In genomic region chr16:70789927-70790447, GRCh38 we compare ENCODE assay signal across 15 cellular contexts.
"Had no signal": no experiment of that assay in that cellular context is flagged by ENCODE, and none has a peak within 500 bp of the region (broad histone marks: within the 10 kb centered on the region; RNA-seq: fewer than 3 reads in every experiment).

No MANE protein-coding gene starts in this region.

- H3K27me3 Mint-ChIP-seq: activated naive CD8-positive, alpha-beta T cell treated with anti-CD3 and anti-CD28 coated beads, Interleukin-2, amount 10 ng/mL, durations not matched to agents 7 days and 5 days; brain; effector memory CD8-positive, alpha-beta T cell; progenitor cell of endocrine pancreas; stimulated activated naive CD8-positive, alpha-beta T cell treated with anti-CD3 and anti-CD28 coated beads, Interleukin-15, Interleukin-2, amounts not matched to agents 100 ng/mL and 50 ng/mL, for 24 hours; T-cell had no signal

- H3K27ac ChIP-seq: epithelial cell of prostate, suprapubic skin, upper lobe of right lung had no signal

- ATAC-seq: effector memory CD8-positive, alpha-beta T cell; T-cell; upper lobe of right lung had no signal

- H3K27ac Mint-ChIP-seq: activated naive CD8-positive, alpha-beta T cell treated with anti-CD3 and anti-CD28 coated beads, Interleukin-2, amount 10 ng/mL, durations not matched to agents 7 days and 5 days; progenitor cell of endocrine pancreas; stimulated activated naive CD8-positive, alpha-beta T cell treated with anti-CD3 and anti-CD28 coated beads, Interleukin-15, Interleukin-2, amounts not matched to agents 100 ng/mL and 50 ng/mL, for 24 hours; T-cell had no signal

- H3K27me3 ChIP-seq: suprapubic skin, upper lobe of right lung had no signal

- H3K9me3 ChIP-seq: suprapubic skin, upper lobe of right lung had no signal

- H3K9me3 Mint-ChIP-seq: activated naive CD8-positive, alpha-beta T cell treated with anti-CD3 and anti-CD28 coated beads, Interleukin-2, amount 10 ng/mL, durations not matched to agents 7 days and 5 days; brain; effector memory CD8-positive, alpha-beta T cell; stimulated activated naive CD8-positive, alpha-beta T cell treated with anti-CD3 and anti-CD28 coated beads, Interleukin-15, Interleukin-2, amounts not matched to agents 100 ng/mL and 50 ng/mL, for 24 hours; T-cell had no signal

- H3K4me3 Mint-ChIP-seq: activated naive CD8-positive, alpha-beta T cell treated with anti-CD3 and anti-CD28 coated beads, Interleukin-2, amount 10 ng/mL, durations not matched to agents 7 days and 5 days; effector memory CD8-positive, alpha-beta T cell; stimulated activated naive CD8-positive, alpha-beta T cell treated with anti-CD3 and anti-CD28 coated beads, Interleukin-15, Interleukin-2, amounts not matched to agents 100 ng/mL and 50 ng/mL, for 24 hours; T-cell had no signal

- DNase-seq: activated CD4-positive, CD25-positive, alpha-beta regulatory T cell treated with anti-CD3 and anti-CD28 coated beads, Interleukin-2, amount 50 U/mL, for 72 hours; activated effector memory CD4-positive, alpha-beta T cell treated with Interleukin-2 at 50 U/mL for 16 hours; activated naive CD8-positive, alpha-beta T cell treated with anti-CD3 and anti-CD28 coated beads, Interleukin-2, amount 10 ng/mL, durations not matched to agents 7 days and 5 days; cerebellar nuclear complex; effector memory CD8-positive, alpha-beta T cell; left cardiac atrium; small intestine; T-cell; T1000; upper lobe of right lung had no signal

- H3K36me3 Mint-ChIP-seq: activated naive CD8-positive, alpha-beta T cell treated with anti-CD3 and anti-CD28 coated beads, Interleukin-2, amount 10 ng/mL, durations not matched to agents 7 days and 5 days had no signal

- H3K4me3 ChIP-seq: suprapubic skin, upper lobe of right lung had no signal
